In the genomic region with DNA sequence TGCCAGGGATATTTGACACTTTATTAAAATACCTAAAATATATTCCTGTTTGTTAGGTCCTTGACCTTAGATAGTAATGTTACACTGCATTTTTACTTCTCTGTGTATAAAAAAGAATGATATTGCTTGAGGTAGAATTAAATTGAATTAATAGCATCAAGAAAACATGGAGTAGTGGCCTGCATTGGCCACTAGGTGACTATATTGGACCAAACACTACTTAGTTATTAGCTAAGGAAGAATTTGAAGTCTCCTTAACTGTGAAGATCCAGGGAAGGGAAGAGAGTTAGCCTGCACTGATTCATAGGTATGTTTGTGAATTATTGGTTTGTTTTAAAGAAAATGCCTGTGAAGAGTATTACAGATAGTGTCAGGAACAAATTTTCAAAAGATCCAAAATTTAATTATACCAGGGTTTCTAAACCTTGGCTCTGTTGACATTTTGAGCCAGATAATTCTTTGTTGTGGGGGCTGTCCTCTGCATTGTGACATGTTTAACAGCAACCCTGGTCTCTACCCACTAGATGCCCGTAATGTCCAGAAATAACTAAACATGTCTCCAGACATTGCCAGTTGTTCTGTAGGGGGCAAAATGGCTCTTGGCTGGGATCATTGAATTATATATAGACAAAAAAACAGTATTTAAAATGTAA, we compare ENCODE assay signal across 8 cellular contexts.
DNase-seq lines count a peak whose midpoint lies in the region; ATAC-seq and TF ChIP-seq lines count a peak whose summit lies in the region.

No MANE protein-coding gene starts in this region.

- H2AK5ac ChIP-seq in mesendoderm (ENCODE audit: low read length), result no peak overlapping the region

- H3K4me3 ChIP-seq in mesendoderm (ENCODE audit: low read length), result no peak overlapping the region

- no peak overlapping the region for H3K9ac ChIP-seq in mesendoderm (ENCODE audit: low read length)

- H3K27ac Mint-ChIP-seq in chondrocyte (ENCODE audit: unreplicated experiment), result no peak overlapping the region
- no peak overlapping the region for H3K27ac Mint-ChIP-seq in activated CD4-positive, alpha-beta T cell treated with anti-CD3 and anti-CD28 coated beads, Interleukin-2, amount 10 ng/mL, durations not matched to agents 7 days and 5 days

- no peak overlapping the region for H4K8ac ChIP-seq in mesendoderm (ENCODE audit: low read depth, low read length)

- no peak overlapping the region for H3K56ac ChIP-seq in mesendoderm (ENCODE audit: low read length)

- H2BK5ac ChIP-seq in mesendoderm (ENCODE audit: low read length), result no peak overlapping the region

- H3K23ac ChIP-seq in mesendoderm (ENCODE audit: low read length), result no peak overlapping the region

- H3K79me2 ChIP-seq in mesendoderm (ENCODE audit: control insufficient read depth, insufficient read depth, low read length), result no peaks in the 10 kb centered on the region

- no peaks in the 10 kb centered on the region for H3K4me1 ChIP-seq in mesendoderm (ENCODE audit: control insufficient read depth, low read depth, low read length)

- H3K36me3 ChIP-seq in mesendoderm (ENCODE audit: control insufficient read depth, insufficient read depth, low read length), result no peaks in the 10 kb centered on the region

- H3K27me3 Mint-ChIP-seq in chondrocyte (ENCODE audit: low read depth), result no peaks in the 10 kb centered on the region
- peaks cover 13% of the 10 kb centered on the region for H3K27me3 Mint-ChIP-seq in activated CD4-positive, alpha-beta T cell treated with anti-CD3 and anti-CD28 coated beads, Interleukin-2, amount 10 ng/mL, durations not matched to agents 7 days and 5 days

- POLR2A ChIA-PET in activated CD4-positive, alpha-beta T cell treated with anti-CD3 and anti-CD28 coated beads, Interleukin-2, amount 10 ng/mL, durations not matched to agents 7 days and 5 days (lab: Charles Lee), result no interaction called here

- ATAC-seq in HG02973 (IDR thresholded peaks at IDR 0.05; ENCODE audit: unreplicated experiment) (no peak), GM18907 (IDR thresholded peaks at IDR 0.05; ENCODE audit: unreplicated experiment) (no peak)

- DNase-seq in NCI-H2029 treated with DMSO at 0.1 percent for 48 hours (lab: John Stamatoyannopoulos, UW) (peak; percentile 1), chondrocyte (ENCODE audit: low spot score) (no peak), mesendoderm (peak; percentile 31), NCI-H1436 treated with DMSO at 0.1 percent for 48 hours (lab: John Stamatoyannopoulos, UW) (no peak)
- no peak for DNase-seq in activated CD4-positive, alpha-beta T cell treated with anti-CD3 and anti-CD28 coated beads, Interleukin-2, amount 10 ng/mL, durations not matched to agents 7 days and 5 days

- no peak overlapping the region for H3K4me2 ChIP-seq in mesendoderm (ENCODE audit: low read length)

- no peaks in the 10 kb centered on the region for H3K79me1 ChIP-seq in mesendoderm (ENCODE audit: low read length)

- H3K27ac ChIP-seq in mesendoderm (ENCODE audit: low read depth, low read length), result no peak overlapping the region

- TF ChIP-seq CTCF in GM12873 (IDR thresholded peaks at IDR 0.05; ENCODE audit: insufficient read depth, low read depth, low read length, missing control alignments), result peak; percentile 56
- TF ChIP-seq CTCF in chondrocyte (IDR thresholded peaks at IDR 0.05), result peak; percentile 90

- H3K36me3 Mint-ChIP-seq in chondrocyte (ENCODE audit: low read depth), result peaks cover 2% of the 10 kb centered on the region
- no peaks in the 10 kb centered on the region for H3K36me3 Mint-ChIP-seq in activated CD4-positive, alpha-beta T cell treated with anti-CD3 and anti-CD28 coated beads, Interleukin-2, amount 10 ng/mL, durations not matched to agents 7 days and 5 days (ENCODE audit: low read depth)

- no peak overlapping the region for H2BK15ac ChIP-seq in mesendoderm (replicated peaks; ENCODE audit: low read depth)

- H3K4me1 Mint-ChIP-seq in chondrocyte (ENCODE audit: low read depth), result peaks cover 2% of the 10 kb centered on the region
- no peaks in the 10 kb centered on the region for H3K4me1 Mint-ChIP-seq in activated CD4-positive, alpha-beta T cell treated with anti-CD3 and anti-CD28 coated beads, Interleukin-2, amount 10 ng/mL, durations not matched to agents 7 days and 5 days

- no peak overlapping the region for H3K4ac ChIP-seq in mesendoderm (ENCODE audit: low read depth, low read length)

- H3K18ac ChIP-seq in mesendoderm (ENCODE audit: low read length), result no peak overlapping the region

- no peak overlapping the region for H2BK120ac ChIP-seq in mesendoderm (ENCODE audit: low read depth, low read length)

- H4K5ac ChIP-seq in mesendoderm (ENCODE audit: low read length), result no peak overlapping the region

- CTCF ChIA-PET in activated CD4-positive, alpha-beta T cell treated with anti-CD3 and anti-CD28 coated beads, Interleukin-2, amount 10 ng/mL, durations not matched to agents 7 days and 5 days (lab: Charles Lee), result no interaction called here

- H3K27me3 ChIP-seq in mesendoderm (ENCODE audit: insufficient read depth, low read length, poor library complexity), result no peaks in the 10 kb centered on the region

- H3K4me3 Mint-ChIP-seq in chondrocyte (ENCODE audit: unreplicated experiment), result no peak overlapping the region
- no peak overlapping the region for H3K4me3 Mint-ChIP-seq in activated CD4-positive, alpha-beta T cell treated with anti-CD3 and anti-CD28 coated beads, Interleukin-2, amount 10 ng/mL, durations not matched to agents 7 days and 5 days

- no CpG with 5 or more reads among the region's 1 CpG for WGBS in mesendoderm (ENCODE audit: extremely low coverage, insufficient coverage, low lambda C conversion rate)

- no peaks in the 10 kb centered on the region for H3K9me3 Mint-ChIP-seq in chondrocyte (ENCODE audit: low read depth)
- no peaks in the 10 kb centered on the region for H3K9me3 Mint-ChIP-seq in activated CD4-positive, alpha-beta T cell treated with anti-CD3 and anti-CD28 coated beads, Interleukin-2, amount 10 ng/mL, durations not matched to agents 7 days and 5 days

Comparison
In these comparisons a context has a peak if more than half of its experiments do, and no peak if none do; other contexts are left out.
1. DNase-seq: peak in NCI-H2029 treated with DMSO at 0.1 percent for 48 hours (single experiment) and mesendoderm (single experiment); none in chondrocyte (single experiment), NCI-H1436 treated with DMSO at 0.1 percent for 48 hours (single experiment) and activated CD4-positive, alpha-beta T cell treated with anti-CD3 and anti-CD28 coated beads, Interleukin-2, amount 10 ng/mL, durations not matched to agents 7 days and 5 days (single experiment).